In the genomic region with DNA sequence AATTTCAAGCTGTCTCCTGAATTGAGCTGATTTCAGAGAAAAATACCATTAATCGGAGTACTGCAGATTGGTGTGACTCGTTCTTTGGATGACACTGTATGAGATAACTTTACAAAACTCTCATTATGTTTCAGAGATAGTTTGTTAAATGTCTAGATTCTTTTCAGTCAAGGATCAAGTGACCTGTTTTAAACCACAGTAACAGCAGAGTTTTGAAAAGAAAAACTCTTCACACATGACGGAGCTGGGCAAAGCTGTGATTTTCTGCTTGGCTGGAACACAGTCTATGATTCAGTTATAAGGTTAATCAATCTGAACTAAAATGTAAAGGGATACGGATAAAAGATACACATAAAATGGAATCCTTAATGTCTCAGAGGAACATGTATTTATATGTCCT, we compare ENCODE assay signal across 18 cellular contexts.
"Had no signal": no experiment of that assay in that cellular context is flagged by ENCODE, and none has a peak within 500 bp of the region (broad histone marks: within the 10 kb centered on the region; RNA-seq: fewer than 3 reads in every experiment).

No MANE protein-coding gene starts in this region.

- H3K27me3 ChIP-seq: ascending aorta, foreskin keratinocyte, testis had no signal

- H3K4me3 ChIP-seq: ascending aorta, mucosa of descending colon, psoas muscle, smooth muscle cell, testis had no signal

- ATAC-seq: activated CD4-positive, CD25-positive, alpha-beta regulatory T cell treated with anti-CD3 and anti-CD28 coated beads, Interleukin-2, amount 50 U/mL, for 24 hours; foreskin keratinocyte; mucosa of descending colon; psoas muscle; sciatic nerve had no signal

- H3K27ac ChIP-seq: ascending aorta, foreskin keratinocyte, psoas muscle, testis had no signal

- H3K4me1 ChIP-seq: ascending aorta, foreskin keratinocyte, psoas muscle, testis had no signal

- H3K36me3 ChIP-seq: ascending aorta had no signal

- H3K9me3 ChIP-seq: ascending aorta, psoas muscle, testis had no signal

- DNase-seq: activated CD4-positive, alpha-beta T cell treated with anti-CD3 and anti-CD28 coated beads, Interleukin-2, amount 10 ng/mL, durations not matched to agents 7 days and 5 days; activated CD8-positive, alpha-beta memory T cell treated with anti-CD3 and anti-CD28 coated beads, Interleukin-2, amount 50 U/mL, for 48 hours; activated effector memory CD4-positive, alpha-beta T cell treated with Interleukin-2 at 50 U/mL for 16 hours; activated naive CD4-positive, alpha-beta T cell treated with anti-CD3 and anti-CD28 coated beads, Interleukin-2, amount 50 U/mL, for 16 hours; activated T-cell treated with anti-CD3 and anti-CD28 coated beads, Interleukin-2, amount 50 U/mL, for 48 hours; effector CD8-positive, alpha-beta T cell; foreskin keratinocyte; head of caudate nucleus; mucosa of descending colon; naive B cell; psoas muscle; stimulated activated CD4-positive, alpha-beta T cell treated with anti-CD3 and anti-CD28 coated beads, Interleukin-4, amount 100 ng/mL, for 1 hour; T1000; testis had no signal
